9 cellular contexts compared by ENCODE assay signal in the genomic region with DNA sequence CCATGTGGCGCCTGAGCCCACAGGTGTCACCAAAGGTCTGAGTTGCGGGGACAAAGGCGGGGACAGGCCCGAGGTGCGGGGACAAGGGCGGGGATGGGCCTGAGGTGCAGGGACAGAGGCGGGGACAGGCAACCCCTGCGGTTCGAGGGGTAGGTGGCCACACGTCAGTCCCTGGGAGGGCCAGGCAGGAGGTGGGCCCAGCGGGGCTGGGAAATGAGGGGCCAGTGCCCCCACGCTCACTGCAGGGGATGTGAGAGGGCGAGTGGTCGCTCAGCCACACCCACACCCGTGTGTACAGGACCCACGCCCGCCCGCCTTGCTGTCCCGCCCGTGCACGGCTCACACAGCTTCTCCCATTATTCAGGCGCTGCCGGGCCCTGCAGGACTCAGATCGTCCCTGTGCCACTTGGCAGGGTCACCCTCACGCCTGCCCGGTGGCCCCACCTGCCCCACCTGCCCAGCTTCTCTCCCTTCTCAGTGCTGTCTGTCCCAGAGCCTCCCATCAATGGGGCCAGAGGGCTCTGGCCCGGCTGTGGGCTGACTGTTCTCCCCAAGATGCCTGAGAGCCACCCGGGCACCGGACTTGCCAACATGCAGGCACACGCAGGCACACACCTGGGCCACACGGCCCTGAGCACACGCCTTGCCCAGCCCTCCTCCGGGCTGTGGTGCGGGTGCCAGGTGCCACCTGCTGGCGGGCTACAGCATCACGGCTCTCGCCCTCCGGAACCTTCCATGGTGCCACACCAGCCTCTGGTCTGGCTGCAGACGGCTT. TPM values are rescaled to one million over a fixed set of nuclear protein-coding genes. Genes with fewer than 3 reads are reported as not detected.
A peak's percentile ranks its signal among the peaks of the same experiment; 100 is the strongest.
DNase-seq lines count a peak whose midpoint lies in the region; TF ChIP-seq lines count a peak whose summit lies in the region.
"Had no signal": no experiment of that assay in that cellular context is flagged by ENCODE, and none has a peak within 500 bp of the region (broad histone marks: within the 10 kb centered on the region; RNA-seq: fewer than 3 reads in every experiment).

No MANE protein-coding gene starts in this region.

- intact Hi-C loops in MCF 10A (cut with micrococcal nuclease), result loop anchor here (1.0 to 2.0 kb wide), 2 partner anchors 124 to 206 kb away; no protein-coding TSS in a partner anchor

- H3K4me1 Mint-ChIP-seq in MCF 10A (ENCODE audit: insufficient read depth, unreplicated experiment), result peaks cover 11% of the 10 kb centered on the region

- H3K4me3 Mint-ChIP-seq in MCF 10A (ENCODE audit: unreplicated experiment), result no peak overlapping the region
- H3K4me3 Mint-ChIP-seq: T-helper 1 cell treated with Interleukin-12 subunit alpha and Interleukin-12 subunit beta and Interleukin-4 antibody, amounts not matched to agents 30 μg/mL and 1 μg/mL, for 36 hours had no signal

- peak overlapping the region; percentile 58 for H3K27ac ChIP-seq in VCaP

- peaks cover 14% of the 10 kb centered on the region for H3K27me3 Mint-ChIP-seq in MCF 10A (ENCODE audit: insufficient read depth, unreplicated experiment)

- BruUV-seq in MCF 10A (replicated peaks; lab: Mats Ljungman, UMichigan), result no TSS peak

- DNase-seq in D341Med (ENCODE audit: low spot score) (peak; percentile 92), HCEC 1CT (peak; percentile 34), NCI-H2029 treated with DMSO at 0.1 percent for 48 hours (lab: John Stamatoyannopoulos, UW) (peak; percentile 26), MCF 10A (ENCODE audit: unreplicated experiment) (peak; percentile 85), islet precursor cell (peak; percentile 85), GOT3 (lab: John Stamatoyannopoulos, UW) (no peak)
- peak; percentile 64 to 68 for DNase-seq in stimulated activated CD4-positive, alpha-beta T cell treated with anti-CD3 and anti-CD28 coated beads, Interleukin-1b, Interleukin-23, amount 100 ng/mL, for 4 hours (ENCODE audit: low read depth in 2 of 2)

- POLR2A ChIA-PET in MCF 10A (lab: Yijun Ruan, JAX), result interaction anchor here (0.6 kb wide), 1 partner anchor 183 kb away, joined by 4 read pairs; no protein-coding TSS in a partner anchor

- H3K27ac Mint-ChIP-seq in MCF 10A (ENCODE audit: low read depth, unreplicated experiment), result no peak overlapping the region
- H3K27ac Mint-ChIP-seq: T-helper 1 cell treated with Interleukin-12 subunit alpha and Interleukin-12 subunit beta and Interleukin-4 antibody, amounts not matched to agents 30 μg/mL and 1 μg/mL, for 36 hours had no signal

- H3K36me3 Mint-ChIP-seq in MCF 10A (ENCODE audit: insufficient read depth, unreplicated experiment), result no peaks in the 10 kb centered on the region

- peak; percentile 96 for TF ChIP-seq CTCF in VCaP (conservative IDR thresholded peaks at IDR 0.05)
- TF ChIP-seq CTCF in MCF 10A (IDR thresholded peaks at IDR 0.05; ENCODE audit: unreplicated experiment), result peak; percentile 97

- CTCF ChIA-PET in MCF 10A (lab: Yijun Ruan, JAX), result interaction anchor here (0.6 to 1.9 kb wide), 26 partner anchors 9 to 1909 kb away, joined by 3 to 22 read pairs (median 3); partner anchors contain the start of genes AP2A2 and CHID1

- no peaks in the 10 kb centered on the region for H3K9me3 Mint-ChIP-seq in MCF 10A (ENCODE audit: unreplicated experiment)
- H3K9me3 Mint-ChIP-seq: T-helper 1 cell treated with Interleukin-12 subunit alpha and Interleukin-12 subunit beta and Interleukin-4 antibody, amounts not matched to agents 30 μg/mL and 1 μg/mL, for 36 hours had no signal

RNA-seq across cellular contexts. Expression of gene MUC6, which starts 14.2 kb away (rescaled TPM):
- not detected in 2 replicates for total RNA-seq in MCF 10A (2022)

RNA-seq across cellular contexts. Expression of gene MUC2, which starts 23.9 kb away (rescaled TPM):
- total RNA-seq in MCF 10A (2022), result 0.02 TPM in 2 replicates
